ENCODE assay signal across 23 cellular contexts in the genomic region with DNA sequence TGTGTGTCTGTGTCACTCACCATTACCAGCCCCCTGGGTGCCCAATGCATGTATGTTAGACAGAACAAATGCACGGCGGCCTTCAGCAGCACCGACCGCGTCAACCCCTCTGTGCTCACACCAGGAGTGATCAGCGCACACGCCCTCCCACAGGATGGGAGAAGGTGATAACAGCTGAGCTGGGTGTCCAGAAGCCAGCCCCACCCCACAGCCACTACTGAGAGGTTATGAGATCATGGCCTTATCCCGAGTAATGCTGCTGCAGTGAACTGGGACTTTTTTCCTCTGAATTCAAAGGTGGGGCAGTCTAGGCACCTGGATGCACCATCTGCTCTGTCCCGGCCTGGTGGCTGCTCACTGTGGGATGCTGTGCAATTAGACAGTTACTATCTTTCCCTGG.
DNase-seq lines count a peak whose midpoint lies in the region; ATAC-seq, FAIRE-seq and TF ChIP-seq lines count a peak whose summit lies in the region.
"Had no signal": no experiment of that assay in that cellular context is flagged by ENCODE, and none has a peak within 500 bp of the region (broad histone marks: within the 10 kb centered on the region; RNA-seq: fewer than 3 reads in every experiment).

No MANE protein-coding gene starts in this region.

- DNase-seq in right cardiac atrium, result no peak
- DNase-seq in cardiac septum (ENCODE audit: low spot score), result no peak
- no peak for DNase-seq in activated naive CD8-positive, alpha-beta T cell treated with anti-CD3 and anti-CD28 coated beads, Interleukin-2, amount 10 ng/mL, durations not matched to agents 7 days and 5 days
- DNase-seq in upper lobe of right lung, result no peak
- no peak for DNase-seq in pancreas
- no peak for DNase-seq in cerebellum (ENCODE audit: low spot score)
- DNase-seq: activated effector memory CD4-positive, alpha-beta T cell treated with anti-CD3 and anti-CD28 coated beads, Interleukin-2, amount 50 U/mL, for 16 hours; aorta; caudate nucleus; COR-L47; DMS79; dorsolateral prefrontal cortex; H7; left ventricle myocardium inferior; MM.1S; NCI-H1417 treated with DMSO at 0.1 percent for 48 hours; NCI-H2107; posterior cingulate gyrus; SIG-M5 had no signal

- peaks cover 41% of the 10 kb centered on the region for H3K4me1 Mint-ChIP-seq in activated naive CD8-positive, alpha-beta T cell treated with anti-CD3 and anti-CD28 coated beads, Interleukin-2, amount 10 ng/mL, durations not matched to agents 7 days and 5 days

- H3K9me3 Mint-ChIP-seq in activated naive CD8-positive, alpha-beta T cell treated with anti-CD3 and anti-CD28 coated beads, Interleukin-2, amount 10 ng/mL, durations not matched to agents 7 days and 5 days, result peaks cover 1% of the 10 kb centered on the region
- H3K9me3 Mint-ChIP-seq: mesothelial cell of epicardium, nephron had no signal

- WGBS in right cardiac atrium, result 66% methylated on average over 9 of the region's 9 CpGs
- 85 to 88% methylated on average over 7 to 9 of the region's 9 CpGs for WGBS in pancreas, 2 donors

- H3K4me1 ChIP-seq in right cardiac atrium (ENCODE audit: control insufficient read depth, insufficient read depth, low read length), result no peaks in the 10 kb centered on the region
- H3K4me1 ChIP-seq in upper lobe of right lung, result no peaks in the 10 kb centered on the region
- H3K4me1 ChIP-seq in pancreas, result no peaks in the 10 kb centered on the region

- H3K4me3 ChIP-seq in right cardiac atrium (ENCODE audit: low read length), result no peak overlapping the region
- no peak overlapping the region for H3K4me3 ChIP-seq in upper lobe of right lung
- no peak overlapping the region for H3K4me3 ChIP-seq in pancreas
- H3K4me3 ChIP-seq: dorsolateral prefrontal cortex, left ventricle myocardium inferior had no signal

- H3K27ac ChIP-seq in right cardiac atrium (ENCODE audit: low read length) (no peak overlapping the region), KOPT-K1 (ENCODE audit: low read depth, low read length, poor library complexity, severe bottlenecking) (peak overlapping the region; percentile 87), upper lobe of right lung (no peak overlapping the region), pancreas (no peak overlapping the region)
- H3K27ac ChIP-seq: dorsolateral prefrontal cortex, left ventricle myocardium inferior had no signal

- peaks cover 17% of the 10 kb centered on the region for H3K36me3 Mint-ChIP-seq in activated naive CD8-positive, alpha-beta T cell treated with anti-CD3 and anti-CD28 coated beads, Interleukin-2, amount 10 ng/mL, durations not matched to agents 7 days and 5 days

- H3K4me3 Mint-ChIP-seq in activated naive CD8-positive, alpha-beta T cell treated with anti-CD3 and anti-CD28 coated beads, Interleukin-2, amount 10 ng/mL, durations not matched to agents 7 days and 5 days, result peak overlapping the region; percentile 53
- H3K4me3 Mint-ChIP-seq: mesothelial cell of epicardium, nephron had no signal

- H3K36me3 ChIP-seq in KOPT-K1 (ENCODE audit: insufficient read depth, low read length) (no peaks in the 10 kb centered on the region), upper lobe of right lung (no peaks in the 10 kb centered on the region), pancreas (no peaks in the 10 kb centered on the region)

- FAIRE-seq in pancreas (lab: Jason Lieb, UNC), result no peak

- H3K9me3 ChIP-seq in right cardiac atrium (ENCODE audit: control insufficient read depth, low read length) (no peaks in the 10 kb centered on the region), KOPT-K1 (ENCODE audit: insufficient read depth, low read length, poor library complexity, severe bottlenecking) (no peaks in the 10 kb centered on the region), upper lobe of right lung (no peaks in the 10 kb centered on the region), pancreas (no peaks in the 10 kb centered on the region)
- H3K9me3 ChIP-seq: left ventricle myocardium inferior had no signal

- POLR2A ChIA-PET in activated naive CD8-positive, alpha-beta T cell treated with anti-CD3 and anti-CD28 coated beads, Interleukin-2, amount 10 ng/mL, durations not matched to agents 7 days and 5 days (lab: Charles Lee), result no interaction called here

- ATAC-seq in right cardiac atrium (peak; percentile 18 to 54), upper lobe of right lung (no peak), pancreas (no peak)
- ATAC-seq in activated naive CD8-positive, alpha-beta T cell treated with anti-CD3 and anti-CD28 coated beads, Interleukin-2, amount 10 ng/mL, durations not matched to agents 7 days and 5 days (ENCODE audit: low read depth), result no peak
- ATAC-seq: sciatic nerve had no signal

- H3K27me3 ChIP-seq in right cardiac atrium (ENCODE audit: control insufficient read depth, insufficient read depth) (no peaks in the 10 kb centered on the region), upper lobe of right lung (no peaks in the 10 kb centered on the region), pancreas (no peaks in the 10 kb centered on the region)
- H3K27me3 ChIP-seq: dorsolateral prefrontal cortex had no signal

- peak overlapping the region; percentile 86 for H3K27ac Mint-ChIP-seq in activated naive CD8-positive, alpha-beta T cell treated with anti-CD3 and anti-CD28 coated beads, Interleukin-2, amount 10 ng/mL, durations not matched to agents 7 days and 5 days
- H3K27ac Mint-ChIP-seq: nephron had no signal

- TF ChIP-seq CTCF in upper lobe of right lung (IDR thresholded peaks at IDR 0.05) (no peak), pancreas (IDR thresholded peaks at IDR 0.05) (no peak)

- no peaks in the 10 kb centered on the region for H3K27me3 Mint-ChIP-seq in activated naive CD8-positive, alpha-beta T cell treated with anti-CD3 and anti-CD28 coated beads, Interleukin-2, amount 10 ng/mL, durations not matched to agents 7 days and 5 days

- intact Hi-C loops in right cardiac atrium (cut with DNase I) (no loop called here), cardiac septum (cut with DNase I) (no loop called here), upper lobe of right lung (cut with DNase I) (no loop called here), pancreas (cut with DNase I) (no loop called here)

Comparison
In these comparisons a context has a peak if more than half of its experiments do, and no peak if none do; other contexts are left out.
1. ATAC-seq: peak in right cardiac atrium (2 of 2); none in activated naive CD8-positive, alpha-beta T cell treated with anti-CD3 and anti-CD28 coated beads, Interleukin-2, amount 10 ng/mL, durations not matched to agents 7 days and 5 days (single experiment), upper lobe of right lung (single experiment) and pancreas (0 of 4).